In genomic region chr5:61087921-61088320, GRCh38 we compare ENCODE assay signal across 22 cellular contexts.
"Had no signal": no experiment of that assay in that cellular context is flagged by ENCODE, and none has a peak within 500 bp of the region (broad histone marks: within the 10 kb centered on the region; RNA-seq: fewer than 3 reads in every experiment).

No MANE protein-coding gene starts in this region.

- H3K36me3 ChIP-seq: left ventricle myocardium inferior, ovary, right atrium auricular region, right lobe of liver, uterus had no signal

- H3K4me1 ChIP-seq: left ventricle myocardium inferior, right atrium auricular region, right lobe of liver, tibial nerve, uterus had no signal

- DNase-seq: hypothalamus; immature natural killer cell; kidney; left colon; left ventricle myocardium inferior; midbrain; mucosa of descending colon; naive thymus-derived CD4-positive, alpha-beta T cell; ovary; right lobe of liver; stimulated activated CD4-positive, alpha-beta T cell treated with anti-CD3 and anti-CD28 coated beads, Interleukin-12 subunit alpha, Interleukin-12 subunit beta, amount 100 ng/mL, for 4 hours; stimulated activated CD4-positive, alpha-beta T cell treated with anti-CD3 and anti-CD28 coated beads, Interleukin-15, amount 100 ng/mL, for 24 hours; stimulated activated CD4-positive, alpha-beta T cell treated with anti-CD3 and anti-CD28 coated beads, Interleukin-4, amount 100 ng/mL, for 24 hours; stimulated activated naive CD4-positive, alpha-beta T cell; substantia nigra; uterus had no signal

- H3K27me3 ChIP-seq: ovary, right atrium auricular region, right lobe of liver, tibial nerve, uterus had no signal

- ATAC-seq: left colon; mucosa of descending colon; naive thymus-derived CD4-positive, alpha-beta T cell; natural killer cell treated with Interleukin-12 subunit alpha and Interleukin-12 subunit beta and Interleukin-15 and Interleukin-18, amount 100 ng/mL, for 72 hours; stimulated activated effector memory CD8-positive, alpha-beta T cell treated with anti-CD3 and anti-CD28 coated beads, Interleukin-12 subunit alpha, Interleukin-12 subunit beta, amount 100 ng/mL, for 72 hours had no signal

- H3K4me3 ChIP-seq: left ventricle myocardium inferior, lung, mucosa of descending colon, ovary, right atrium auricular region, right lobe of liver, tibial nerve, uterus had no signal

- H3K9me3 ChIP-seq: mucosa of descending colon, ovary, right lobe of liver, uterus had no signal

- H3K27ac ChIP-seq: left ventricle myocardium inferior, ovary, right atrium auricular region, right lobe of liver, tibial nerve, uterus had no signal

- FAIRE-seq: islet of Langerhans, kidney had no signal
